ENCODE assay signal across 8 cellular contexts in the genomic region with DNA sequence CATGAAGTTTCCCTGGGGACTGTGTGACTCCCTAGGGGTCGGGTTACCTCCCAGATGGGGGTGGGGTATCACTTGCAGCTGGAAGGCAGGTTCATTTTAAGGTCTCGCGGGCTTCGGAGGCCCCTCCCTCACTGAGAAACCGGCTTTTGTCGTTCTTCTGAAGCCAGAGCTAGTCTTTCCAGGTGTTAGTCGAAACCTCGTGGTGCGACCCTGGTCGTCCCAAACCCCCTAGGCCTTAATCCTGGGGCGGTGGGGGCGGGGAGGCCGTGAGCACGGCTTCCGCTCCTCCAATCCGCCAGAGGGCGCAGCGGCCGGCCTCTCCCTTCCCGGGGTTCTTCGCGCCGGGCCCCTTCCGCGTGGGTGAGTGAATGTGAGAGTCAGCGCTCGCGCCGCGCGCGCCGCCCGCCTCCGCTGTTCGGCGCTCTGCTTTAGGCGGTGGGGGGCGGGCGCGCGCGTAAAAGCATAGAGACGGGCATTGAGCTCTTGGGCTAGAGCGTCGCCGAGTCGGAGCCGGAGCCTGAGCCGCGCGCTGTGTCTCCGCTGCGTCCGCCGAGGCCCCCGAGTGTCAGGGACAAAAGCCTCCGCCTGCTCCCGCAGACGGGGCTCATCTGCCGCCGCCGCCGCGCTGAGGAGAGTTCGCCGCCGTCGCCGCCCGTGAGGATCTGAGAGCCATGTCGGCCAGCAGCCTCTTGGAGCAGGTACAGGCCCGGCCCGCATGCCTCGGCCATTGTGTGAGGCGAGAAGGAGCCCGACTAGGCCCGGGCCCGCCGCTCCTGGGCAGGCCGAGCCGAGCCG. TPM values are rescaled to one million over a fixed set of nuclear protein-coding genes. Genes with fewer than 3 reads are reported as not detected.
DNase-seq lines count a peak whose midpoint lies in the region; ATAC-seq and TF ChIP-seq lines count a peak whose summit lies in the region.

A gene (plus strand): TSS at position 491 of the 795 bp plus-strand sequence. CDS start 181 bp downstream, at position 672.

- peaks cover 48% of the 10 kb centered on the region for H3K79me2 ChIP-seq in PC-9 (ENCODE audit: low read depth)

- peaks cover 31% of the 10 kb centered on the region for H4K20me1 ChIP-seq in PC-9 (ENCODE audit: insufficient read depth)

- TF ChIP-seq CTCF in PC-9 (conservative IDR thresholded peaks at IDR 0.05), result peak; percentile 82

- H3K4me2 ChIP-seq in PC-9, result peak within 1 kb of the TSS; percentile 80

- WGBS in esophagus, 2 donors, result 0% methylated on average over 79 to 83 of the region's 83 CpGs

- H3K4me1 ChIP-seq in PC-9 (replicated peaks; ENCODE audit: insufficient read depth) (peaks cover 25% of the 10 kb centered on the region), esophagus (ENCODE audit: control insufficient read depth in 2 of 2, insufficient read depth in 2 of 2, low read length in 1 of 2) (peaks cover 0 to 3% of the 10 kb centered on the region in 2 donors), muscle layer of colon (ENCODE audit: insufficient read depth, low read length) (peaks cover 38% of the 10 kb centered on the region)

- intact Hi-C loops in PC-9 (cut with micrococcal nuclease; ENCODE audit: unreplicated experiment), result loop anchor here (1.0 kb wide), 2 partner anchors 87 to 93 kb away; a partner anchor contains a TSS

- H3F3A ChIP-seq in PC-9 (ENCODE audit: insufficient read depth, low read depth), result peaks cover 14% of the 10 kb centered on the region; the same call in 1 of the 2 replicates

- H2AFZ ChIP-seq in PC-9, result peak within 1 kb of the TSS; percentile 90

- peak within 1 kb of the TSS; percentile 82 for H3K4me3 ChIP-seq in PC-9
- peak within 1 kb of the TSS; percentile 89 to 92 for H3K4me3 ChIP-seq in esophagus (ENCODE audit: low read depth in 1 of 2, low read length in 2 of 2)
- H3K4me3 ChIP-seq in muscle layer of colon (ENCODE audit: low read depth in 1 of 2, low read length in 2 of 2), result peak within 1 kb of the TSS; percentile 67 to 72

- H3K27ac ChIP-seq in PC-9 (peak within 1 kb of the TSS; percentile 74), esophagus (ENCODE audit: low read depth in 2 of 2, low read length in 1 of 2) (peak within 1 kb of the TSS; percentile 97 to 98), muscle layer of colon (ENCODE audit: low read depth, low read length) (peak within 1 kb of the TSS; percentile 96)

- H3K9me3 Mint-ChIP-seq in activated T-cell treated with anti-CD3 and anti-CD28 coated beads, Interleukin-2, amount 50 U/mL, for 24 hours, result no peaks in the 10 kb centered on the region

- H3K27me3 ChIP-seq in PC-9 (ENCODE audit: insufficient read depth, low read depth) (no peaks in the 10 kb centered on the region), esophagus (ENCODE audit: control insufficient read depth in 1 of 2, insufficient read depth in 2 of 2, low read length in 2 of 2) (no peaks in the 10 kb centered on the region), muscle layer of colon (ENCODE audit: control insufficient read depth in 1 of 2, insufficient read depth in 2 of 2, low read length in 2 of 2) (no peaks in the 10 kb centered on the region)

- peak within 1 kb of the TSS; percentile 91 for H3K9ac ChIP-seq in muscle layer of colon (ENCODE audit: low read length)

- peaks cover 19% of the 10 kb centered on the region for H3K36me3 ChIP-seq in PC-9 (ENCODE audit: low read depth)
- peaks cover 0 to 4% of the 10 kb centered on the region in 2 donors for H3K36me3 ChIP-seq in esophagus (ENCODE audit: control insufficient read depth in 2 of 2, insufficient read depth in 2 of 2, low read length in 1 of 2)
- peaks cover 26% of the 10 kb centered on the region for H3K36me3 ChIP-seq in muscle layer of colon (ENCODE audit: insufficient read depth, low read length)

- DNase-seq in DMS53 (lab: John Stamatoyannopoulos, UW), result peak; percentile 99
- DNase-seq in KBM-7, result peak; percentile 98
- peak; percentile 73 to 95 for DNase-seq in PC-9
- peak; percentile 99 for DNase-seq in activated T-cell treated with anti-CD3 and anti-CD28 coated beads, Interleukin-2, amount 50 U/mL, for 24 hours
- DNase-seq in stimulated activated CD8-positive, alpha-beta memory T cell treated with anti-CD3 and anti-CD28 coated beads, Interleukin-7, amount 100 ng/mL, for 24 hours (ENCODE audit: low read depth), result peak; percentile 97

- peaks cover 45% of the 10 kb centered on the region for H3K36me3 Mint-ChIP-seq in activated T-cell treated with anti-CD3 and anti-CD28 coated beads, Interleukin-2, amount 50 U/mL, for 24 hours (ENCODE audit: low read depth)

- H3K9me3 ChIP-seq in PC-9 (ENCODE audit: insufficient read depth, low read depth), result no peaks in the 10 kb centered on the region
- H3K9me3 ChIP-seq in esophagus (ENCODE audit: control insufficient read depth in 2 of 2, insufficient read depth in 1 of 2, low read depth in 1 of 2, low read length in 1 of 2), result no peaks in the 10 kb centered on the region
- no peaks in the 10 kb centered on the region for H3K9me3 ChIP-seq in muscle layer of colon (ENCODE audit: low read length)

- BruUV-seq in PC-9 (replicated peaks; lab: Mats Ljungman, UMichigan), result no TSS peak

- peak; percentile 83 for ATAC-seq in GM21619 (IDR thresholded peaks at IDR 0.05; ENCODE audit: unreplicated experiment)

- peak within 1 kb of the TSS; percentile 96 for H3K27ac Mint-ChIP-seq in activated T-cell treated with anti-CD3 and anti-CD28 coated beads, Interleukin-2, amount 50 U/mL, for 24 hours

- peak within 1 kb of the TSS; percentile 98 for H3K4me3 Mint-ChIP-seq in activated T-cell treated with anti-CD3 and anti-CD28 coated beads, Interleukin-2, amount 50 U/mL, for 24 hours

- no peaks in the 10 kb centered on the region for H3K27me3 Mint-ChIP-seq in activated T-cell treated with anti-CD3 and anti-CD28 coated beads, Interleukin-2, amount 50 U/mL, for 24 hours

- POLR2A ChIA-PET in PC-9 (lab: Charles Lee; ENCODE audit: unreplicated experiment), result interaction anchor here (0.5 to 1.9 kb wide), 17 partner anchors 15 to 697 kb away, joined by 3 to 45 read pairs (median 14); a partner anchor contains a TSS

- in situ Hi-C loops in KBM-7 (cut with MboI; ENCODE audit: low pct_unique_long_range_greater_than_20kb, low sequenced_read_pairs), result no loop called here

- no peaks in the 10 kb centered on the region for H3K9me2 ChIP-seq in PC-9 (ENCODE audit: insufficient read depth)

- CTCF ChIA-PET in PC-9 (lab: Charles Lee), result interaction anchor here (0.5 to 1.3 kb wide), 23 partner anchors 10 to 543 kb away, joined by 3 to 26 read pairs (median 5); a partner anchor contains a TSS

- peaks cover 42% of the 10 kb centered on the region for H3K4me1 Mint-ChIP-seq in activated T-cell treated with anti-CD3 and anti-CD28 coated beads, Interleukin-2, amount 50 U/mL, for 24 hours (ENCODE audit: low read depth)

RNA-seq across cellular contexts. Expression of the gene that starts here (rescaled TPM):
- total RNA-seq in PC-9 (2021), result 46.4 and 63.4 TPM in 2 replicates
- polyA plus RNA-seq in esophagus, result 10 to 100 TPM; 35.2 to 36.3 TPM

Comparison
In these comparisons a context has a peak if more than half of its experiments do, and no peak if none do; other contexts are left out.
1. Peak in every context shown above with its lines: DNase-seq, ATAC-seq, H3K4me3 ChIP-seq and H3K27ac ChIP-seq.